In genomic region chrX:77771601-77772000, GRCh38 we compare ENCODE assay signal across 15 cellular contexts. TPM values are rescaled to one million over a fixed set of nuclear protein-coding genes. Genes with fewer than 3 reads are reported as not detected.
DNase-seq lines count a peak whose midpoint lies in the region; ATAC-seq and TF ChIP-seq lines count a peak whose summit lies in the region.
"Had no signal": no experiment of that assay in that cellular context is flagged by ENCODE, and none has a peak within 500 bp of the region (broad histone marks: within the 10 kb centered on the region; RNA-seq: fewer than 3 reads in every experiment).

No MANE protein-coding gene starts in this region.

- intact Hi-C loops in CD4-positive, alpha-beta T cell (cut with DNase I, micrococcal nuclease), result no loop called here
- intact Hi-C loops in testis (cut with DNase I; ENCODE audit: low total_unique reads), result no loop called here

- peaks cover 11% of the 10 kb centered on the region for H3K36me3 Mint-ChIP-seq in CD4-positive, alpha-beta T cell (ENCODE audit: low read depth)
- no peaks in the 10 kb centered on the region for H3K36me3 Mint-ChIP-seq in chondrocyte (ENCODE audit: low read depth)
- H3K36me3 Mint-ChIP-seq in stimulated activated effector memory CD8-positive, alpha-beta T cell treated with anti-CD3 and anti-CD28 coated beads, Interleukin-12 subunit alpha, Interleukin-12 subunit beta, amount 100 ng/mL, for 72 hours, result peaks cover 6% of the 10 kb centered on the region

- H3K27ac Mint-ChIP-seq in CD4-positive, alpha-beta T cell, result no peak overlapping the region
- peak overlapping the region; percentile 17 for H3K27ac Mint-ChIP-seq in chondrocyte (ENCODE audit: unreplicated experiment)
- H3K27ac Mint-ChIP-seq in stimulated activated effector memory CD8-positive, alpha-beta T cell treated with anti-CD3 and anti-CD28 coated beads, Interleukin-12 subunit alpha, Interleukin-12 subunit beta, amount 100 ng/mL, for 72 hours, result peak overlapping the region; percentile 51
- H3K27ac Mint-ChIP-seq: B cell had no signal

- no peaks in the 10 kb centered on the region for H3K27me3 Mint-ChIP-seq in CD4-positive, alpha-beta T cell
- H3K27me3 Mint-ChIP-seq in chondrocyte (ENCODE audit: low read depth), result no peaks in the 10 kb centered on the region
- H3K27me3 Mint-ChIP-seq: B cell; CD8-positive, alpha-beta memory T cell had no signal

- H3K9me3 ChIP-seq in CD4-positive, alpha-beta T cell (ENCODE audit: control insufficient read depth, low read length), result no peaks in the 10 kb centered on the region
- no peaks in the 10 kb centered on the region for H3K9me3 ChIP-seq in testis
- H3K9me3 ChIP-seq: Caco-2, HAP-1 had no signal

- no peaks in the 10 kb centered on the region for H3K36me3 ChIP-seq in testis (ENCODE audit: low read depth, missing control alignments)

- no peak for TF ChIP-seq CTCF in CD4-positive, alpha-beta T cell (IDR thresholded peaks at IDR 0.05)
- no peak for TF ChIP-seq CTCF in chondrocyte (IDR thresholded peaks at IDR 0.05)
- TF ChIP-seq CTCF in testis (IDR thresholded peaks at IDR 0.05), result no peak

- H3K9me3 Mint-ChIP-seq in CD4-positive, alpha-beta T cell, result no peaks in the 10 kb centered on the region
- peaks cover 5% of the 10 kb centered on the region for H3K9me3 Mint-ChIP-seq in chondrocyte (ENCODE audit: low read depth)
- H3K9me3 Mint-ChIP-seq in stimulated activated effector memory CD8-positive, alpha-beta T cell treated with anti-CD3 and anti-CD28 coated beads, Interleukin-12 subunit alpha, Interleukin-12 subunit beta, amount 100 ng/mL, for 72 hours, result no peaks in the 10 kb centered on the region
- H3K9me3 Mint-ChIP-seq: CD8-positive, alpha-beta memory T cell had no signal

- peaks cover 39% of the 10 kb centered on the region for H3K4me1 Mint-ChIP-seq in CD4-positive, alpha-beta T cell (ENCODE audit: low read depth)
- H3K4me1 Mint-ChIP-seq in chondrocyte (ENCODE audit: low read depth), result peaks cover 19% of the 10 kb centered on the region
- peaks cover 19% of the 10 kb centered on the region for H3K4me1 Mint-ChIP-seq in stimulated activated effector memory CD8-positive, alpha-beta T cell treated with anti-CD3 and anti-CD28 coated beads, Interleukin-12 subunit alpha, Interleukin-12 subunit beta, amount 100 ng/mL, for 72 hours

- no peaks in the 10 kb centered on the region for H3K4me1 ChIP-seq in testis
- H3K4me1 ChIP-seq: Caco-2 had no signal

- no peak for TF ChIP-seq POLR2A in testis (IDR thresholded peaks at IDR 0.05)

- 42 to 75% methylated on average over 1 of the region's 1 CpG for WGBS in testis, 2 donors

- no peak for DNase-seq in CD4-positive, alpha-beta T cell
- DNase-seq in OCI-M1 (lab: John Stamatoyannopoulos, UW) (peak; percentile 33), chondrocyte (ENCODE audit: low spot score) (no peak), ureter (ENCODE audit: low spot score) (no peak), testis (no peak)
- DNase-seq in stimulated activated effector memory CD8-positive, alpha-beta T cell treated with anti-CD3 and anti-CD28 coated beads, Interleukin-12 subunit alpha, Interleukin-12 subunit beta, amount 100 ng/mL, for 72 hours (ENCODE audit: low spot score in 2 of 2), result no peak
- DNase-seq: C1 segment of cervical spinal cord; Caco-2; CD8-positive, alpha-beta memory T cell; DMS 273 treated with DMSO at 0.1 percent for 48 hours had no signal

- CTCF ChIA-PET in CD4-positive, alpha-beta T cell (lab: Charles Lee), result no interaction called here

- no peaks in the 10 kb centered on the region for H3K27me3 ChIP-seq in CD4-positive, alpha-beta T cell (ENCODE audit: control insufficient read depth, insufficient read depth, low read length)
- no peaks in the 10 kb centered on the region for H3K27me3 ChIP-seq in testis

- no peak overlapping the region for H3K4me3 ChIP-seq in testis
- H3K4me3 ChIP-seq: GM12878, HAP-1 had no signal

- H3K27ac ChIP-seq in CD4-positive, alpha-beta T cell (ENCODE audit: low read depth, low read length), result no peak overlapping the region
- H3K27ac ChIP-seq in testis, result no peak overlapping the region

- ATAC-seq in CD4-positive, alpha-beta T cell (ENCODE audit: poor library complexity), result no peak
- no peak for ATAC-seq in stimulated activated effector memory CD8-positive, alpha-beta T cell treated with anti-CD3 and anti-CD28 coated beads, Interleukin-12 subunit alpha, Interleukin-12 subunit beta, amount 100 ng/mL, for 72 hours
- ATAC-seq in HG02642 (IDR thresholded peaks at IDR 0.05; ENCODE audit: poor library complexity, unreplicated experiment), result no peak
- ATAC-seq: GM12878, HepG2 had no signal

- peak overlapping the region; percentile 32 for H3K4me3 Mint-ChIP-seq in CD4-positive, alpha-beta T cell
- H3K4me3 Mint-ChIP-seq in chondrocyte (ENCODE audit: unreplicated experiment), result no peak overlapping the region
- no peak overlapping the region for H3K4me3 Mint-ChIP-seq in stimulated activated effector memory CD8-positive, alpha-beta T cell treated with anti-CD3 and anti-CD28 coated beads, Interleukin-12 subunit alpha, Interleukin-12 subunit beta, amount 100 ng/mL, for 72 hours
- H3K4me3 Mint-ChIP-seq: B cell; CD8-positive, alpha-beta memory T cell had no signal

- POLR2A ChIA-PET in CD4-positive, alpha-beta T cell (lab: Charles Lee), result no interaction called here

RNA-seq across cellular contexts. Expression of gene ATRX, which starts 14.4 kb away (rescaled TPM):
- total RNA-seq in CD4-positive, alpha-beta T cell, result 10 to 100 TPM; 72.7 to 79.5 TPM
- total RNA-seq in chondrocyte, result 81.9 to 186 TPM (median 94.7 TPM) in 3 replicates
- 105 TPM for total RNA-seq in ureter
- total RNA-seq in testis, result 100 to 1,000 TPM in 1 of 2 donors, 10 to 100 TPM in 1; 84.4 to 104 TPM
- 4.1 TPM for polyA plus RNA-seq in testis (ENCODE audit: insufficient read depth, low read depth, low replicate concordance)
